29 cellular contexts compared by ENCODE assay signal in the genomic region with DNA sequence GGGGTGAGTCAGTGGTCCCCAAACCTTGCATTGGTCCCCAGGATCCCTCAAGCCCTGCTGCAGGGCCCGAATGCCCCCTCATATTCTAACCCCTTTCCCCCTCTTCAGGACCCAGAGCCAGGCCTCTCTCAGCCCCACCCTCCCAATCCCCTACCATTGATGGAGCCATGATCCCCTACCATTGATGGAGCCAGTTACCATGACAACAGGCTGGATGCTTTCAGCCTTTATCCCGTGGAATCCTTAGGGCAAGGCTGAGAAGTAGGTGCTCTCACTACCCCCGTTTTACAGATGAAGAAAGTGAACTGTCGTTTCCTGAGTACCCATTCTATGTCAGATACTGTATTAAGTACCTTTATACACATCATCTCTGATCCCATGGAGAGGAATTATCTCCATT.
"Had no signal": no experiment of that assay in that cellular context is flagged by ENCODE, and none has a peak within 500 bp of the region (broad histone marks: within the 10 kb centered on the region; RNA-seq: fewer than 3 reads in every experiment).

No MANE protein-coding gene starts in this region.

- H3K4me2 ChIP-seq: smooth muscle cell had no signal

- H3K36me3 Mint-ChIP-seq: naive thymus-derived CD4-positive, alpha-beta T cell; natural killer cell; stimulated activated memory B cell treated with anti-CD40 and anti-IgM and Interleukin-4, amounts not matched to agents 10 μg/mL and 1 μg/mL and 100 μg/mL, for 72 hours; type B pancreatic cell had no signal

- DNase-seq: naive thymus-derived CD4-positive, alpha-beta T cell; natural killer cell; occipital lobe; ovary; posterior cingulate gyrus; psoas muscle; right cardiac atrium; spleen; stimulated activated CD4-positive, alpha-beta T cell treated with anti-CD3 and anti-CD28 coated beads, Interleukin-12 subunit alpha, Interleukin-12 subunit beta, amount 100 ng/mL, for 4 hours; stimulated activated CD4-positive, alpha-beta T cell treated with anti-CD3 and anti-CD28 coated beads, Interleukin-1b, Interleukin-23, amount 100 ng/mL, for 48 hours; stimulated activated CD4-positive, alpha-beta T cell treated with anti-CD3 and anti-CD28 coated beads, Interleukin-4, amount 100 ng/mL, for 1 hour; stimulated activated CD4-positive, alpha-beta T cell treated with anti-CD3 and anti-CD28 coated beads, Interleukin-4, amount 100 ng/mL, for 4 hours; stimulated activated CD8-positive, alpha-beta memory T cell treated with anti-CD3 and anti-CD28 coated beads, Interleukin-4, amount 100 ng/mL, for 48 hours; stimulated activated naive CD4-positive, alpha-beta T cell; stimulated activated naive CD8-positive, alpha-beta T cell treated with anti-CD3 and anti-CD28 coated beads, Interleukin-15, amount 100 ng/mL, for 72 hours; stimulated activated naive CD8-positive, alpha-beta T cell treated with anti-CD3 and anti-CD28 coated beads, Interleukin-15, Interleukin-2, amounts not matched to agents 100 U/mL and 50 U/mL, for 24 hours; tibial artery; transverse colon; upper lobe of right lung; uterus had no signal

- H3K9me3 Mint-ChIP-seq: natural killer cell; nephron; stimulated activated memory B cell treated with anti-CD40 and anti-IgM and Interleukin-4, amounts not matched to agents 10 μg/mL and 1 μg/mL and 100 μg/mL, for 72 hours; stimulated activated naive CD8-positive, alpha-beta T cell treated with anti-CD3 and anti-CD28 coated beads, Interleukin-15, amount 100 ng/mL, for 72 hours; type B pancreatic cell had no signal

- H2AFZ ChIP-seq: parathyroid adenoma had no signal

- ATAC-seq: naive thymus-derived CD4-positive, alpha-beta T cell; natural killer cell; stimulated activated memory B cell treated with anti-CD40 and anti-IgM and Interleukin-4, amounts not matched to agents 10 μg/mL and 1 μg/mL and 100 μg/mL, for 72 hours; stimulated activated naive CD8-positive, alpha-beta T cell treated with anti-CD3 and anti-CD28 coated beads, Interleukin-15, amount 100 ng/mL, for 72 hours; stimulated activated naive CD8-positive, alpha-beta T cell treated with anti-CD3 and anti-CD28 coated beads, Interleukin-15, Interleukin-2, amounts not matched to agents 100 U/mL and 50 U/mL, for 24 hours had no signal

- H3K36me3 ChIP-seq: ovary, spleen, suprapubic skin, tibial artery, transverse colon, upper lobe of right lung, uterus had no signal

- H3K27ac ChIP-seq: ovary, parathyroid adenoma, psoas muscle, skin epidermis, spleen, suprapubic skin, testis, tibial artery, transverse colon, upper lobe of right lung, uterus had no signal

- H3K4me1 ChIP-seq: parathyroid adenoma, uterus had no signal

- H3K9ac ChIP-seq: parathyroid adenoma had no signal

- H3K4me3 ChIP-seq: ovary, psoas muscle, skin epidermis, smooth muscle cell, spleen, suprapubic skin, testis, tibial artery, transverse colon, upper lobe of right lung, uterus had no signal

- H3K4me3 Mint-ChIP-seq: naive thymus-derived CD4-positive, alpha-beta T cell; natural killer cell; nephron; stimulated activated memory B cell treated with anti-CD40 and anti-IgM and Interleukin-4, amounts not matched to agents 10 μg/mL and 1 μg/mL and 100 μg/mL, for 72 hours; stimulated activated naive CD8-positive, alpha-beta T cell treated with anti-CD3 and anti-CD28 coated beads, Interleukin-15, amount 100 ng/mL, for 72 hours; type B pancreatic cell had no signal

- H3K9me3 ChIP-seq: ovary, psoas muscle, spleen, suprapubic skin, testis, tibial artery, transverse colon, upper lobe of right lung, uterus had no signal

- H3K27ac Mint-ChIP-seq: naive thymus-derived CD4-positive, alpha-beta T cell; natural killer cell; nephron; stimulated activated memory B cell treated with anti-CD40 and anti-IgM and Interleukin-4, amounts not matched to agents 10 μg/mL and 1 μg/mL and 100 μg/mL, for 72 hours; stimulated activated naive CD8-positive, alpha-beta T cell treated with anti-CD3 and anti-CD28 coated beads, Interleukin-15, amount 100 ng/mL, for 72 hours; type B pancreatic cell had no signal

- H3K4me1 Mint-ChIP-seq: natural killer cell; stimulated activated memory B cell treated with anti-CD40 and anti-IgM and Interleukin-4, amounts not matched to agents 10 μg/mL and 1 μg/mL and 100 μg/mL, for 72 hours; stimulated activated naive CD8-positive, alpha-beta T cell treated with anti-CD3 and anti-CD28 coated beads, Interleukin-15, amount 100 ng/mL, for 72 hours had no signal

- H3K27me3 ChIP-seq: ovary, suprapubic skin, testis, transverse colon, upper lobe of right lung, uterus had no signal

- H3K27me3 Mint-ChIP-seq: progenitor cell of endocrine pancreas, type B pancreatic cell had no signal

- H3K79me2 ChIP-seq: parathyroid adenoma had no signal
